ENCODE assay signal across 7 cellular contexts in the genomic region with DNA sequence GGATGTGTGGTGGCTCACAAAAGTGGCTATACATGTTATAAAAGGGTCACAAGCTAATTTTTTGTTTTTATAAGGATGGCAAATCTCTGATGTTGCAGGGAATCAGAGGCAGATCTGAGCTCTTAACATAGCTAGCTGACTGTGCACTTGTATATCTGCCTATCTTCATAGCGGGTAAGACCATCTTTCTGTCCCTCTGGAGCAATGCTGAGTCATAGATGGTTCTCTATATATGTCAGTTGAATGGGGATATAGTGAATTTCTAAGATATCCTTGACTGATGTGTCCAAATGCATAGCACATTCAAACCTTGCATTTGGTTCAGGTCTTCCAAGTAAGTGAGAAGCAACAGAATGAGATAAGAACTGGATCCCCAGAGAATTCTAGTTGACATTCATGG.
"Had no signal": no experiment of that assay in that cellular context is flagged by ENCODE, and none has a peak within 500 bp of the region (broad histone marks: within the 10 kb centered on the region; RNA-seq: fewer than 3 reads in every experiment).

No MANE protein-coding gene starts in this region.

- H3K4me1 ChIP-seq: HAP-1 had no signal

- FAIRE-seq: HTR-8/SVneo had no signal

- H3K27me3 Mint-ChIP-seq: IgD-negative memory B cell had no signal

- H3K36me3 Mint-ChIP-seq: IgD-negative memory B cell had no signal

- H3K4me2 ChIP-seq: GM23338 had no signal

- ATAC-seq: HCT116 had no signal

- H3K4me3 ChIP-seq: GM23338, HAP-1 had no signal

- H3K27ac Mint-ChIP-seq: GM23338, HFFc6, IgD-negative memory B cell had no signal

- H3K4me1 Mint-ChIP-seq: IgD-negative memory B cell had no signal

- H3K4me3 Mint-ChIP-seq: GM23338, HFFc6, IgD-negative memory B cell had no signal

- DNase-seq: HFFc6, KG1 had no signal

- H3K9me3 Mint-ChIP-seq: GM23338 had no signal

- H3K9me3 ChIP-seq: HAP-1 had no signal

- H3K36me3 ChIP-seq: HAP-1 had no signal
